Comparison of ENCODE assay signal across 15 cellular contexts in genomic region chr3:149134560-149134959, GRCh38. TPM values are rescaled to one million over a fixed set of nuclear protein-coding genes. Genes with fewer than 3 reads are reported as not detected.
DNase-seq lines count a peak whose midpoint lies in the region; ATAC-seq and TF ChIP-seq lines count a peak whose summit lies in the region.
"Had no signal": no experiment of that assay in that cellular context is flagged by ENCODE, and none has a peak within 500 bp of the region (broad histone marks: within the 10 kb centered on the region; RNA-seq: fewer than 3 reads in every experiment).

No MANE protein-coding gene starts in this region.

- H3K36me3 ChIP-seq in HUES48 (ENCODE audit: control insufficient read depth, insufficient read depth, low read length) = 0 out of 2 replicates have a peak, but pooled peaks cover 13% of the 10 kb centered on the region
- H3K36me3 ChIP-seq: gastrocnemius medialis, neutrophil, tibial artery had no signal

- H3K27ac ChIP-seq in HUES48 (ENCODE audit: low read depth, low read length) = peak overlapping the region; percentile 28
- H3K27ac ChIP-seq: coronary artery, gastrocnemius medialis, neutrophil, tibial artery had no signal

- no peak for TF ChIP-seq CTCF in fibroblast of mammary gland (conservative IDR thresholded peaks at IDR 0.05; ENCODE audit: control insufficient read depth, insufficient read depth, low read depth, low read length)

- H3K27me3 ChIP-seq in HUES48 (ENCODE audit: control insufficient read depth, insufficient read depth, low read length) = no peaks in the 10 kb centered on the region
- H3K27me3 ChIP-seq: gastrocnemius medialis, neutrophil, tibial artery had no signal

- peak; percentile 52 for DNase-seq in fibroblast of mammary gland (ENCODE audit: low read depth)
- DNase-seq in renal cortical epithelial cell (ENCODE audit: low read depth) = peak; percentile 97
- DNase-seq in NCI-H524 (lab: John Stamatoyannopoulos, UW) = no peak
- no peak for DNase-seq in activated T-cell treated with anti-CD3 and anti-CD28 coated beads, Interleukin-2, amount 50 U/mL, for 1 hour
- DNase-seq in activated CD8-positive, alpha-beta memory T cell treated with anti-CD3 and anti-CD28 coated beads, Interleukin-2, amount 50 U/mL, for 4 hours = no peak
- DNase-seq: activated CD8-positive, alpha-beta memory T cell treated with anti-CD3 and anti-CD28 coated beads for 24 hours; activated naive CD4-positive, alpha-beta T cell treated with Interleukin-2 at 50 U/mL for 16 hours; gastrocnemius medialis; left cardiac atrium; tibial artery had no signal

- H3K4me3 ChIP-seq in HUES48 (ENCODE audit: low read depth, low read length) (no peak overlapping the region), fibroblast of mammary gland (ENCODE audit: control insufficient read depth, low read depth, low read length) (no peak overlapping the region)
- H3K4me3 ChIP-seq: coronary artery, gastrocnemius medialis, tibial artery had no signal

- H3K4me1 ChIP-seq in HUES48 (ENCODE audit: control insufficient read depth, insufficient read depth, low read length) = peaks cover 35% of the 10 kb centered on the region

- ATAC-seq in SK-N-SH treated with all-trans-retinoic acid at 6 μM for 48 hours (no peak), GM18868 (IDR thresholded peaks at IDR 0.05; ENCODE audit: unreplicated experiment) (no peak)
- ATAC-seq: gastrocnemius medialis had no signal

- H3K9ac ChIP-seq in HUES48 (ENCODE audit: low read depth, low read length) = no peak overlapping the region

- no peaks in the 10 kb centered on the region for H3K9me3 ChIP-seq in HUES48 (ENCODE audit: control insufficient read depth, insufficient read depth, low read length)
- H3K9me3 ChIP-seq: gastrocnemius medialis, neutrophil, tibial artery had no signal

TF ChIP-seq in SK-N-SH treated with all-trans-retinoic acid at 6 μM for 48 hours, 23 proteins besides CTCF, POLR2A, EP300 and RAD21:
- TF ChIP-seq CREB5 (CRISPR knock-in tag; IDR thresholded peaks at IDR 0.05; ENCODE audit: low read depth) (peak; percentile 31; the same call in 1 of the 2 replicates), SNAI2 (CRISPR knock-in tag; IDR thresholded peaks at IDR 0.05) (peak; percentile 38; the same call in 1 of the 2 replicates), ISL1 (CRISPR knock-in tag; IDR thresholded peaks at IDR 0.05) (peak; percentile 37), CSDC2 (CRISPR knock-in tag; IDR thresholded peaks at IDR 0.05) (no peak), ZFP30 (CRISPR knock-in tag; IDR thresholded peaks at IDR 0.05) (no peak)
TF ChIP-seq in SK-N-SH treated with all-trans-retinoic acid at 6 μM for 48 hours: peak in this region for 3.

RNA-seq across cellular contexts. Expression of gene HPS3, which starts 5.1 kb away (rescaled TPM):
- total RNA-seq in renal cortical epithelial cell = 37.8 and 45.5 TPM in 2 replicates

RNA-seq across cellular contexts. Expression of gene HLTF, which starts 48.2 kb away (rescaled TPM):
- total RNA-seq in renal cortical epithelial cell = 37.0 and 51.7 TPM in 2 replicates

Comparison
In these comparisons a context has a peak if more than half of its experiments do, and no peak if none do; other contexts are left out.
1. DNase-seq: peak in fibroblast of mammary gland (single experiment) and renal cortical epithelial cell (single experiment); none in NCI-H524 (0 of 2), activated T-cell treated with anti-CD3 and anti-CD28 coated beads, Interleukin-2, amount 50 U/mL, for 1 hour (single experiment) and activated CD8-positive, alpha-beta memory T cell treated with anti-CD3 and anti-CD28 coated beads, Interleukin-2, amount 50 U/mL, for 4 hours (single experiment).